15 cellular contexts compared by ENCODE assay signal in genomic region chr1:232378266-232379041, GRCh38.
A peak's percentile ranks its signal among the peaks of the same experiment; 100 is the strongest.
DNase-seq lines count a peak whose midpoint lies in the region; ATAC-seq and TF ChIP-seq lines count a peak whose summit lies in the region.
"Had no signal": no experiment of that assay in that cellular context is flagged by ENCODE, and none has a peak within 500 bp of the region (broad histone marks: within the 10 kb centered on the region; RNA-seq: fewer than 3 reads in every experiment).

No MANE protein-coding gene starts in this region.

- H3K9me3 Mint-ChIP-seq in activated naive CD8-positive, alpha-beta T cell treated with anti-CD3 and anti-CD28 coated beads, Interleukin-2, amount 50 U/mL, for 24 hours: no peaks in the 10 kb centered on the region
- H3K9me3 Mint-ChIP-seq: activated T-helper 1 cell treated with anti-CD3 and anti-CD28 coated beads, Interleukin-12 subunit alpha, Interleukin-12 subunit beta, Interleukin-2, Interleukin-4 antibody, amounts not matched to agents 30 ng/mL and 10 ng/mL and 1 ng/mL, durations not matched to agents 14 hours and 24 hours and 36 hours had no signal

- in situ Hi-C loops in ACHN (cut with HindIII; ENCODE audit: low pct_ligation_motif_present, low pct_unique_long_range_greater_than_20kb, low sequenced_read_pairs): no loop called here

- H3K27me3 ChIP-seq in PC-3 (ENCODE audit: low read length) (no peaks in the 10 kb centered on the region), esophagus squamous epithelium (no peaks in the 10 kb centered on the region), prostate gland (replicated peaks; ENCODE audit: insufficient read depth) (no peaks in the 10 kb centered on the region)
- H3K27me3 ChIP-seq: BLaER1 had no signal

- no peaks in the 10 kb centered on the region for H3K36me3 Mint-ChIP-seq in activated naive CD8-positive, alpha-beta T cell treated with anti-CD3 and anti-CD28 coated beads, Interleukin-2, amount 50 U/mL, for 24 hours (ENCODE audit: low read depth)

- no peaks in the 10 kb centered on the region for H3F3A ChIP-seq in PC-3 (ENCODE audit: low read length, unreplicated experiment)

- DNase-seq in NCI-H1092 (lab: John Stamatoyannopoulos, UW) (peak; percentile 74), PC-3 (peak; percentile 31), esophagus squamous epithelium (lab: John Stamatoyannopoulos, UW) (no peak), prostate gland (ENCODE audit: low spot score) (peak; percentile 75), ACHN (no peak), sciatic nerve (ENCODE audit: low spot score) (no peak)
- no peak for DNase-seq in activated CD4-positive, CD25-positive, alpha-beta regulatory T cell treated with anti-CD3 and anti-CD28 coated beads, Interleukin-2, amount 50 U/mL, for 72 hours
- no peak for DNase-seq in activated naive CD8-positive, alpha-beta T cell treated with anti-CD3 and anti-CD28 coated beads, Interleukin-2, amount 50 U/mL, for 24 hours
- DNase-seq: activated CD4-positive, alpha-beta T cell treated with anti-CD3 and anti-CD28 coated beads, Interleukin-2, amount 50 U/mL, for 4 hours; aorta; foreskin fibroblast; NCI-H1048; stimulated activated naive CD4-positive, alpha-beta T cell had no signal

- ATAC-seq in PC-3: peak; percentile 41
- ATAC-seq in activated naive CD8-positive, alpha-beta T cell treated with anti-CD3 and anti-CD28 coated beads, Interleukin-2, amount 50 U/mL, for 24 hours: no peak
- no peak for ATAC-seq in sciatic nerve

- 29 to 52% methylated on average over 3 to 7 of the region's 13 CpGs for WGBS in esophagus squamous epithelium, 2 donors
- WGBS in prostate gland: 20% methylated on average over 13 of the region's 13 CpGs

- no peaks in the 10 kb centered on the region for H3K79me2 ChIP-seq in PC-3 (ENCODE audit: low read length)

- TF ChIP-seq POLR2A in esophagus squamous epithelium (IDR thresholded peaks at IDR 0.05): no peak
- no peak for TF ChIP-seq POLR2A in prostate gland (IDR thresholded peaks at IDR 0.05)

- H3K4me3 ChIP-seq in PC-3 (ENCODE audit: low read length) (no peak overlapping the region), esophagus squamous epithelium (no peak overlapping the region), prostate gland (no peak overlapping the region)
- H3K4me3 ChIP-seq: BLaER1 had no signal

- peak overlapping the region; percentile 15; the same call in 1 of the 2 replicates for H2AFZ ChIP-seq in PC-3 (ENCODE audit: low read length)

- CTCF ChIA-PET in PC-3 (lab: Charles Lee): no interaction called here

- peak overlapping the region; percentile 27; the same call in 1 of the 2 replicates for H3K9ac ChIP-seq in PC-3 (ENCODE audit: low read length)
- H3K9ac ChIP-seq: BLaER1 had no signal

- no peaks in the 10 kb centered on the region for H3K9me2 ChIP-seq in PC-3 (replicated peaks; ENCODE audit: low read length)

- H3K4me1 ChIP-seq in PC-3 (ENCODE audit: insufficient read depth, low read length): peaks cover 20% of the 10 kb centered on the region
- peaks cover 16 to 52% (median 31%) of the 10 kb centered on the region in 3 donors for H3K4me1 ChIP-seq in esophagus squamous epithelium
- H3K4me1 ChIP-seq in prostate gland (replicated peaks): peaks cover 8% of the 10 kb centered on the region
- H3K4me1 ChIP-seq: BLaER1 had no signal

- POLR2A ChIA-PET in PC-3 (lab: Charles Lee; ENCODE audit: unreplicated experiment): interaction anchor here (0.6 kb wide), 1 partner anchor 67 kb away, joined by 3 read pairs; no protein-coding TSS in a partner anchor

- no peak overlapping the region for H3K27ac Mint-ChIP-seq in activated naive CD8-positive, alpha-beta T cell treated with anti-CD3 and anti-CD28 coated beads, Interleukin-2, amount 50 U/mL, for 24 hours
- H3K27ac Mint-ChIP-seq: activated T-helper 1 cell treated with anti-CD3 and anti-CD28 coated beads, Interleukin-12 subunit alpha, Interleukin-12 subunit beta, Interleukin-2, Interleukin-4 antibody, amounts not matched to agents 30 ng/mL and 10 ng/mL and 1 ng/mL, durations not matched to agents 14 hours and 24 hours and 36 hours had no signal

- H3K4me1 Mint-ChIP-seq in activated naive CD8-positive, alpha-beta T cell treated with anti-CD3 and anti-CD28 coated beads, Interleukin-2, amount 50 U/mL, for 24 hours: peaks cover 9% of the 10 kb centered on the region

- TF ChIP-seq CTCF in PC-3 (conservative IDR thresholded peaks at IDR 0.05; ENCODE audit: low read depth, low read length) (no peak), esophagus squamous epithelium (IDR thresholded peaks at IDR 0.05) (peak in 1 of 6 experiments; percentile 29), prostate gland (IDR thresholded peaks at IDR 0.05) (no peak)

- H3K36me3 ChIP-seq in PC-3 (ENCODE audit: low read depth, low read length): no peaks in the 10 kb centered on the region
- no peaks in the 10 kb centered on the region for H3K36me3 ChIP-seq in esophagus squamous epithelium
- H3K36me3 ChIP-seq in prostate gland: no peaks in the 10 kb centered on the region
- H3K36me3 ChIP-seq: BLaER1 had no signal

- BruUV-seq in PC-3 (replicated peaks; lab: Mats Ljungman, UMichigan): no TSS peak

- intact Hi-C loops in PC-3 (cut with micrococcal nuclease): no loop called here
- intact Hi-C loops in esophagus squamous epithelium (cut with DNase I): no loop called here
- intact Hi-C loops in prostate gland (cut with DNase I): no loop called here
- intact Hi-C loops in sciatic nerve (cut with DNase I): no loop called here

- peak overlapping the region; percentile 50 for H3K27ac ChIP-seq in PC-3 (ENCODE audit: low read length)
- peak overlapping the region; percentile 71 to 86 (median 78) for H3K27ac ChIP-seq in esophagus squamous epithelium
- peak overlapping the region; percentile 66 to 73 for H3K27ac ChIP-seq in prostate gland
- H3K27ac ChIP-seq: BLaER1 had no signal

- H3K27me3 Mint-ChIP-seq in activated naive CD8-positive, alpha-beta T cell treated with anti-CD3 and anti-CD28 coated beads, Interleukin-2, amount 50 U/mL, for 24 hours: peaks cover 14% of the 10 kb centered on the region

- no peak overlapping the region for H3K4me3 Mint-ChIP-seq in activated naive CD8-positive, alpha-beta T cell treated with anti-CD3 and anti-CD28 coated beads, Interleukin-2, amount 50 U/mL, for 24 hours
- H3K4me3 Mint-ChIP-seq: activated T-helper 1 cell treated with anti-CD3 and anti-CD28 coated beads, Interleukin-12 subunit alpha, Interleukin-12 subunit beta, Interleukin-2, Interleukin-4 antibody, amounts not matched to agents 30 ng/mL and 10 ng/mL and 1 ng/mL, durations not matched to agents 14 hours and 24 hours and 36 hours had no signal

- no peaks in the 10 kb centered on the region for H4K20me1 ChIP-seq in PC-3 (ENCODE audit: low read length)
- H4K20me1 ChIP-seq: BLaER1 had no signal

- H3K4me2 ChIP-seq in PC-3 (ENCODE audit: low read length): 0 out of 2 replicates have a peak overlapping the region, but pooled peaks have one; percentile 6
- H3K4me2 ChIP-seq: BLaER1 had no signal

- H3K9me3 ChIP-seq in PC-3 (ENCODE audit: low read length) (no peaks in the 10 kb centered on the region), esophagus squamous epithelium (no peaks in the 10 kb centered on the region), prostate gland (no peaks in the 10 kb centered on the region)
- H3K9me3 ChIP-seq: BLaER1 had no signal

Comparison
In these comparisons a context has a peak if more than half of its experiments do, and no peak if none do; other contexts are left out.
1. DNase-seq: peak in NCI-H1092 (single experiment), PC-3 (single experiment) and prostate gland (single experiment); none in esophagus squamous epithelium (single experiment), activated CD4-positive, CD25-positive, alpha-beta regulatory T cell treated with anti-CD3 and anti-CD28 coated beads, Interleukin-2, amount 50 U/mL, for 72 hours (single experiment), activated naive CD8-positive, alpha-beta T cell treated with anti-CD3 and anti-CD28 coated beads, Interleukin-2, amount 50 U/mL, for 24 hours (single experiment), ACHN (single experiment) and sciatic nerve (single experiment).
2. Peak in every context shown above with its lines, with median percentiles within 50 percentile points of each other: H3K27ac ChIP-seq.